In the genomic region with DNA sequence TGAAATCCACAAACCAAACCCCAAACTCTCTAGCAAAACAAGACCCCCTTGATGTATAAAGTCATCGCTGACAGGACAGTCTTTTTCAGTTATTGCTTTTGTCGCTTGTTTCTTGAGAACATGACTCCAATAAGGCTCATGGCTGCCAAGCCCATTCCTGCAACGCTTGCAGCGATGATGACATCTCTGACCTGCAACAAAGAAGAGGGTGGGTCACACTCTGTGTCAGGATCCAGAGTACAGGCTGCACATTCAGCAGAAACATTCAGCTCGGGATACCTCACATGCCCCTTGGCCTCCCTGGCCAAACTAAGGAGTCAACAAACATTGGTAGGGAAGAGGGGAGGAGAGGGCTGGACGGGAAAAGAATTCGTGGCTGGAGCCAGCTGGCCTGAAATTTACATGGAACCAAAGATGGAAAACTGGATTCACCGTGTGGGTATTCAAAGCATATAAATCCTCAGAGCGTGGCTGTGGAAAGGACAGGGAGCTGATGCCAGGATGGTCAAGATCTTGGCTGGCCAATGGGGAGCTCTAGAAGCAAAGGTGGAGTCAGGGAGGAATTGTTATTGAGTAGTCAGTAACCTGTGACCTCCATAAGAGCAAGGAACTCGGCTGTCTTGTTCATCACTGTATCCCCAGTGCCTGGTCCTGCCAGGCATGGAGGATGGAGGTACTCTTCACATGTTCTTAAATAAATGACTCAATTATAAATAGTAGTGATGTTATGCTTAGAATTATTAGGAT, we compare ENCODE assay signal across 7 cellular contexts. TPM values are rescaled to one million over a fixed set of nuclear protein-coding genes. Genes with fewer than 3 reads are reported as not detected.
DNase-seq lines count a peak whose midpoint lies in the region; ATAC-seq, FAIRE-seq and TF ChIP-seq lines count a peak whose summit lies in the region.

No MANE protein-coding gene starts in this region.

- in situ Hi-C loops in K562 (cut with MboI) = no loop called here

- no peaks in the 10 kb centered on the region for H3K9me1 ChIP-seq in K562 (ENCODE audit: control insufficient read depth, insufficient read depth, low read length)

- CTCF ChIA-PET in K562 (lab: Yijun Ruan, JAX; ENCODE audit: low intra/inter-chr PET ratio) = no interaction called here

- TF ChIP-seq EP300 in K562 (IDR thresholded peaks at IDR 0.05; ENCODE audit: low read length) (no peak), suprapubic skin (IDR thresholded peaks at IDR 0.05) (no peak)

- H3K27ac ChIP-seq in KOPT-K1 (ENCODE audit: low read depth, low read length, poor library complexity, severe bottlenecking) (peak overlapping the region; percentile 49), K562 (ENCODE audit: extremely low read depth, low read depth, low read length) (peak overlapping the region; percentile 61), lung (ENCODE audit: low read depth in 1 of 2, low read length in 1 of 2) (peak overlapping the region; percentile 43 to 78), suprapubic skin (peak overlapping the region; percentile 51)

- H3K9me3 ChIP-seq in KOPT-K1 (ENCODE audit: insufficient read depth, low read length, poor library complexity, severe bottlenecking) (peaks cover 4% of the 10 kb centered on the region), K562 (replicated peaks; ENCODE audit: control insufficient read depth, insufficient read depth, low read depth, low read length) (peaks cover 3% of the 10 kb centered on the region; the same call in 1 of the 2 replicates), lung (ENCODE audit: control insufficient read depth in 2 of 2, insufficient read depth in 1 of 2, low read length in 1 of 2) (no peaks in the 10 kb centered on the region), suprapubic skin (no peaks in the 10 kb centered on the region)

- peak; percentile 51 for ATAC-seq in K562
- ATAC-seq in lung (ENCODE audit: insufficient read depth, low FRiP score) = peak; percentile 64
- ATAC-seq in HG02852 (IDR thresholded peaks at IDR 0.05; ENCODE audit: unreplicated experiment) = no peak

- H3K4me1 ChIP-seq in K562 (replicated peaks in 1 of 2; ENCODE audit: control insufficient read depth in 2 of 2, insufficient read depth in 2 of 2, low read length in 2 of 2) = peaks cover 6 to 15% of the 10 kb centered on the region in 2 experiments; a peak in 3 of 5 replicates
- H3K4me1 ChIP-seq in lung (ENCODE audit: control insufficient read depth in 2 of 2, insufficient read depth in 2 of 2, low read length in 2 of 2) = peaks cover 0 to 14% of the 10 kb centered on the region in 2 donors
- peaks cover 2% of the 10 kb centered on the region for H3K4me1 ChIP-seq in suprapubic skin

- peak overlapping the region; percentile 88 for H2AFZ ChIP-seq in K562 (ENCODE audit: low read depth, low read length)

- no peaks in the 10 kb centered on the region for H3K27me3 ChIP-seq in K562 (ENCODE audit: control insufficient read depth in 2 of 2, insufficient read depth in 2 of 2, low read length in 2 of 2)
- H3K27me3 ChIP-seq in lung (ENCODE audit: control insufficient read depth, insufficient read depth) = no peaks in the 10 kb centered on the region
- no peaks in the 10 kb centered on the region for H3K27me3 ChIP-seq in suprapubic skin

- TF ChIP-seq POLR2A in K562 (conservative IDR thresholded peaks at IDR 0.05) (no peak), suprapubic skin (IDR thresholded peaks at IDR 0.05) (no peak)

- H3K36me3 ChIP-seq in KOPT-K1 (ENCODE audit: insufficient read depth, low read length) (no peaks in the 10 kb centered on the region), K562 (ENCODE audit: control insufficient read depth, insufficient read depth, low read length) (no peaks in the 10 kb centered on the region), lung (ENCODE audit: control insufficient read depth in 2 of 2, insufficient read depth in 2 of 2, low read length in 2 of 2) (peaks cover 0 to 3% of the 10 kb centered on the region in 2 donors), suprapubic skin (no peaks in the 10 kb centered on the region)

- H4K20me1 ChIP-seq in K562 (replicated peaks; ENCODE audit: control insufficient read depth, insufficient read depth, low read length) = no peaks in the 10 kb centered on the region

- POLR2A ChIA-PET in K562 (lab: Yijun Ruan, JAX) = interaction anchor here (0.8 to 1.5 kb wide), 5 partner anchors 8 to 96 kb away, joined by 3 to 6 read pairs (median 3); no protein-coding TSS in a partner anchor

- 72% methylated on average over 9 of the region's 10 CpGs for WGBS in K562 (ENCODE audit: insufficient coverage, low coverage, missing lambda C conversion rate)
- WGBS in lung, 2 donors = 59 to 79% methylated on average over 10 of the region's 10 CpGs
- 56% methylated on average over 10 of the region's 10 CpGs for WGBS in suprapubic skin

- intact Hi-C loops in K562 (cut with micrococcal nuclease) = no loop called here

- DNase-seq in K562 (ENCODE audit: extremely low read depth in 1 of 4, low spot score in 3 of 4) = peak in 1 of 4 experiments; percentile 25
- DNase-seq in lung (ENCODE audit: low spot score) = no peak
- no peak for DNase-seq in suprapubic skin (ENCODE audit: low spot score in 2 of 2)
- no peak for DNase-seq in GM19239 (ENCODE audit: insufficient read length, low spot score)
- DNase-seq in T-helper 9 cell = no peak

- H3K79me2 ChIP-seq in K562 (ENCODE audit: control insufficient read depth, insufficient read depth, low read length) = no peaks in the 10 kb centered on the region

- no TSS peak for BruUV-seq in K562 (replicated peaks; lab: Mats Ljungman, UMichigan)

- H3K9ac ChIP-seq in K562 (ENCODE audit: insufficient read depth in 1 of 2, low read depth in 2 of 2, low read length in 2 of 2) = peak overlapping the region; percentile 27 to 52; a peak in 3 of 4 replicates

- TF ChIP-seq CTCF in K562 (IDR thresholded peaks at IDR 0.05 in 2 of 3, conservative IDR thresholded peaks at IDR 0.05 in 1 of 3; ENCODE audit: insufficient read depth in 2 of 3, low read depth in 1 of 3, low read length in 3 of 3) (no peak), lung (IDR thresholded peaks at IDR 0.05; ENCODE audit: control extremely low read depth, extremely low read depth) (no peak), suprapubic skin (IDR thresholded peaks at IDR 0.05) (no peak)

- no peak for TF ChIP-seq RAD21 in K562 (CRISPR knock-in tag; conservative IDR thresholded peaks at IDR 0.05 in 1 of 2, IDR thresholded peaks at IDR 0.05 in 1 of 2)

- H3K4me3 ChIP-seq in K562 = peak overlapping the region; percentile 7; the same call in 1 of the 2 replicates
- H3K4me3 ChIP-seq in lung = no peak overlapping the region
- H3K4me3 ChIP-seq in suprapubic skin = peak overlapping the region; percentile 25

- FAIRE-seq in K562 (lab: Jason Lieb, UNC) = no peak
- no peak for FAIRE-seq in GM19239 (lab: Jason Lieb, UNC)

- peak overlapping the region; percentile 72 for H3K4me2 ChIP-seq in K562 (ENCODE audit: insufficient read depth, low read length)

RNA-seq across cellular contexts. Expression of a gene that starts 11.8 kb away (rescaled TPM):
- total RNA-seq in K562 (2011; cell fraction: chromatin; rRNA removed; ENCODE audit: low replicate concordance) = not detected in 2 replicates
- total RNA-seq in K562 (2011; cell fraction: nucleolus; rRNA removed) = not detected in 2 replicates
- total RNA-seq in K562 (2011; cell fraction: nucleoplasm; rRNA removed) = not detected in 2 replicates
- total RNA-seq in K562 (2014; rRNA removed) (not detected in 2 replicates), K562 (2014; rRNA removed; fragmentation: Illumina TruSeq; extraction: Trizol) (not detected in 2 replicates), K562 (2015; rRNA removed; fragmentation: Illumina TruSeq; extraction: Trizol) (not detected in 2 replicates), K562 (2021) (not detected in 2 replicates), lung (1 to 10 TPM; 2.2 to 8.3 TPM), suprapubic skin (not detected)
- polyA plus RNA-seq in K562 (2011; rRNA removed) (not detected in 2 replicates), K562 (2014; fragmentation: Illumina TruSeq; extraction: Trizol) (not detected in 2 replicates), K562 (2014; fragmentation: Nextera tagmentation; extraction: Ambion mirVana) (not detected), K562 (2014; rRNA removed) (not detected in 2 replicates), lung (10 to 100 TPM; 21.3 to 29.8 TPM)
- polyA plus RNA-seq in K562 (2011; cell fraction: cytosol; rRNA removed) = not detected in 2 replicates
- polyA plus RNA-seq in K562 (2011; cell fraction: nucleus; rRNA removed) = not detected in 2 replicates
- not detected in 2 replicates for polyA plus RNA-seq in K562 (2012)
- polyA minus RNA-seq in K562 (2011; rRNA and poly(A)+ RNA removed) = not detected in 2 replicates
- polyA minus RNA-seq in K562 (2011; cell fraction: cytosol; rRNA and poly(A)+ RNA removed) = not detected in 2 replicates
- not detected in 2 replicates for polyA minus RNA-seq in K562 (2011; cell fraction: nucleus; rRNA and poly(A)+ RNA removed)

RNA-seq across cellular contexts. Expression of a gene that starts 38.4 kb away (rescaled TPM):
- not detected in 2 replicates for total RNA-seq in K562 (2011; cell fraction: chromatin; rRNA removed; ENCODE audit: low replicate concordance)
- total RNA-seq in K562 (2011; cell fraction: nucleolus; rRNA removed) = 0.67 TPM in 1 of 2 replicates, not detected in the other
- total RNA-seq in K562 (2011; cell fraction: nucleoplasm; rRNA removed) = 0.51 TPM in 1 of 2 replicates, not detected in the other
- 0.37 TPM in 1 of 2 replicates, not detected in the other for total RNA-seq in K562 (2014; rRNA removed)
- 0.99 and 1.0 TPM in 2 replicates for total RNA-seq in K562 (2014; rRNA removed; fragmentation: Illumina TruSeq; extraction: Trizol)
- 2.0 and 3.0 TPM in 2 replicates for total RNA-seq in K562 (2015; rRNA removed; fragmentation: Illumina TruSeq; extraction: Trizol)
- total RNA-seq in K562 (2021) = 0.80 and 1.2 TPM in 2 replicates
- 0.43 and 0.54 TPM in 2 replicates for polyA plus RNA-seq in K562 (2011; rRNA removed)
- 0.19 and 0.60 TPM in 2 replicates for polyA plus RNA-seq in K562 (2011; cell fraction: cytosol; rRNA removed)
- 0.20 and 0.47 TPM in 2 replicates for polyA plus RNA-seq in K562 (2011; cell fraction: nucleus; rRNA removed)
- polyA plus RNA-seq in K562 (2012) = 2.3 and 7.2 TPM in 2 replicates
- polyA plus RNA-seq in K562 (2014; fragmentation: Illumina TruSeq; extraction: Trizol) = 1.1 and 1.3 TPM in 2 replicates
- 1 to 10 TPM; 1.2 to 2.1 TPM for polyA plus RNA-seq in K562 (2014; fragmentation: Nextera tagmentation; extraction: Ambion mirVana)
- polyA plus RNA-seq in K562 (2014; rRNA removed) = 0.57 and 1.7 TPM in 2 replicates
- polyA minus RNA-seq in K562 (2011; rRNA and poly(A)+ RNA removed) = 0.84 TPM in 1 of 2 replicates, not detected in the other
- polyA minus RNA-seq in K562 (2011; cell fraction: cytosol; rRNA and poly(A)+ RNA removed) = 1.2 TPM in 1 of 2 replicates, not detected in the other
- polyA minus RNA-seq in K562 (2011; cell fraction: nucleus; rRNA and poly(A)+ RNA removed) = not detected in 2 replicates
- total RNA-seq in lung = 100 to 1,000 TPM in 1 of 2 donors, 10 to 100 TPM in 1; 49.7 to 133 TPM
- 100 to 1,000 TPM; 163 to 336 TPM for polyA plus RNA-seq in lung
- total RNA-seq in suprapubic skin = 10 to 100 TPM in 1 of 4 donors, 1 to 10 TPM in 2, not detected in 1; 3.3 to 14.1 (median 4.6) TPM

RNA-seq across cellular contexts. Expression of a gene that starts 39.2 kb away (rescaled TPM):
- 0.60 and 1.1 TPM in 2 replicates for total RNA-seq in K562 (2011; cell fraction: chromatin; rRNA removed; ENCODE audit: low replicate concordance)
- total RNA-seq in K562 (2011; cell fraction: nucleolus; rRNA removed) = 0.33 and 1.1 TPM in 2 replicates
- total RNA-seq in K562 (2011; cell fraction: nucleoplasm; rRNA removed) = 0.88 and 0.92 TPM in 2 replicates
- total RNA-seq in K562 (2014; rRNA removed) (1.2 and 1.7 TPM in 2 replicates), K562 (2014; rRNA removed; fragmentation: Illumina TruSeq; extraction: Trizol) (0.77 and 1.2 TPM in 2 replicates), K562 (2015; rRNA removed; fragmentation: Illumina TruSeq; extraction: Trizol) (0.60 and 1.4 TPM in 2 replicates), K562 (2021) (2.7 TPM in 2 replicates), lung (100 to 1,000 TPM in 1 of 2 donors, 10 to 100 TPM in 1; 12.7 to 124 TPM), suprapubic skin (10 to 100 TPM in 3 of 4 donors, 1 to 10 TPM in 1; 7.1 to 14.2 (median 10.2) TPM)
- polyA plus RNA-seq in K562 (2011; rRNA removed) (1.3 and 2.0 TPM in 2 replicates), K562 (2014; fragmentation: Illumina TruSeq; extraction: Trizol) (0.80 and 1.6 TPM in 2 replicates), K562 (2014; fragmentation: Nextera tagmentation; extraction: Ambion mirVana) (1 to 10 TPM; 1.3 to 1.9 TPM), K562 (2014; rRNA removed) (0.96 and 1.4 TPM in 2 replicates), lung (100 to 1,000 TPM in 1 of 2 donors, 10 to 100 TPM in 1; 55.5 to 232 TPM)
- polyA plus RNA-seq in K562 (2011; cell fraction: cytosol; rRNA removed) = 1.6 and 3.9 TPM in 2 replicates
- polyA plus RNA-seq in K562 (2011; cell fraction: nucleus; rRNA removed) = 0.73 and 0.92 TPM in 2 replicates
- polyA plus RNA-seq in K562 (2012) = 3.4 and 5.8 TPM in 2 replicates
- 2.3 and 4.8 TPM in 2 replicates for polyA minus RNA-seq in K562 (2011; rRNA and poly(A)+ RNA removed)
- polyA minus RNA-seq in K562 (2011; cell fraction: cytosol; rRNA and poly(A)+ RNA removed) = 2.1 and 2.2 TPM in 2 replicates
- polyA minus RNA-seq in K562 (2011; cell fraction: nucleus; rRNA and poly(A)+ RNA removed) = 0.54 and 0.67 TPM in 2 replicates
